10 cellular contexts compared by ENCODE assay signal in the genomic region with DNA sequence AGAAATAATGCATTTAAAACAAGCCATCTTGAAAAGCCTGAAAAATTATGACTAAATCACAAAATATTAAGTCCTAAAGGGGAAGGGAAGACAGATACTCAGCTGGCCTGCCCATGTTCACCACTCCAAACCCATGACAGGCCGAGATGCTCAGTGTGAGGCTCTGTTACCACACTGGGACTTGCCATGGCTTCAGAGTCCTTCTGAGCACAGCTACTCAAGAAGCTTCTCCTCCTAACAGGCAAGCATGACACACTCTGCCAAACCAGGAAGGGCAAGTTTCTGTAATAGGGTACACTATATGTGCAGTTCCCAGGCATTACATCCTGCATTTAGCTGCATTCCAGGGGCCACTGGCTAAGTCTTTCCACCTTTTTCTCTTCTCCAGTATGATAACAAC. TPM values are rescaled to one million over a fixed set of nuclear protein-coding genes. Genes with fewer than 3 reads are reported as not detected.
A peak's percentile ranks its signal among the peaks of the same experiment; 100 is the strongest.
DNase-seq lines count a peak whose midpoint lies in the region; ATAC-seq and TF ChIP-seq lines count a peak whose summit lies in the region.
"Had no signal": no experiment of that assay in that cellular context is flagged by ENCODE, and none has a peak within 500 bp of the region (broad histone marks: within the 10 kb centered on the region; RNA-seq: fewer than 3 reads in every experiment).

No MANE protein-coding gene starts in this region.

- no peak for TF ChIP-seq POLR2A in GM18505 (IDR thresholded peaks at IDR 0.05; ENCODE audit: borderline replicate concordance, extremely low read depth, insufficient read depth, insufficient read length)

- no peaks in the 10 kb centered on the region for H3K4me1 ChIP-seq in SK-N-SH (ENCODE audit: control insufficient read depth in 1 of 2, insufficient read depth in 2 of 2, low read depth in 1 of 2, low read length in 1 of 2)

- no peak for TF ChIP-seq CTCF in SK-N-SH (IDR thresholded peaks at IDR 0.05)

- no peaks in the 10 kb centered on the region for H3F3A ChIP-seq in SK-N-SH (replicated peaks; ENCODE audit: insufficient read depth)

- H2AFZ ChIP-seq in SK-N-SH (ENCODE audit: low read depth), result no peak overlapping the region

- no peak for TF ChIP-seq RAD21 in SK-N-SH (IDR thresholded peaks at IDR 0.05; ENCODE audit: low read length)

- H3K27me3 ChIP-seq in SK-N-SH (ENCODE audit: insufficient read depth), result no peaks in the 10 kb centered on the region; the same call in 1 of the 2 replicates
- H3K27me3 ChIP-seq: ovary had no signal

- POLR2A ChIA-PET in activated naive CD8-positive, alpha-beta T cell treated with anti-CD3 and anti-CD28 coated beads, Interleukin-2, amount 10 ng/mL, durations not matched to agents 7 days and 5 days (lab: Charles Lee), result interaction anchor here (0.7 to 2.2 kb wide), 4 partner anchors 9 to 79 kb away, joined by 3 to 15 read pairs (median 6); no protein-coding TSS in a partner anchor
- POLR2A ChIA-PET in SK-N-SH (lab: Yijun Ruan, JAX), result no interaction called here

- no peak overlapping the region for H3K9ac ChIP-seq in SK-N-SH

- H3K9me3 ChIP-seq in SK-N-SH, result no peaks in the 10 kb centered on the region
- H3K9me3 ChIP-seq: heart left ventricle, ovary had no signal

- H3K4me2 ChIP-seq in SK-N-SH, result no peak overlapping the region

- CTCF ChIA-PET in SK-N-SH (lab: Yijun Ruan, JAX), result interaction anchor here (0.6 to 5.4 kb wide), 40 partner anchors 8 to 583 kb away, joined by 3 to 49 read pairs (median 4); a partner anchor contains a TSS

- H3K27ac ChIP-seq in SK-N-SH (ENCODE audit: low read depth in 2 of 2, low read length in 1 of 2), result no peak overlapping the region
- H3K27ac ChIP-seq: ovary had no signal

- H3K4me3 ChIP-seq in SK-N-SH (ENCODE audit: low read depth in 2 of 2, low read length in 1 of 2), result no peak overlapping the region
- H3K4me3 ChIP-seq: heart left ventricle, ovary had no signal

- H3K36me3 ChIP-seq in SK-N-SH (replicated peaks in 1 of 2; ENCODE audit: control insufficient read depth in 1 of 2, insufficient read depth in 2 of 2, low read length in 1 of 2), result no peaks in the 10 kb centered on the region
- H3K36me3 ChIP-seq: heart left ventricle, ovary had no signal

- no peak overlapping the region for H3K4me3 Mint-ChIP-seq in activated naive CD8-positive, alpha-beta T cell treated with anti-CD3 and anti-CD28 coated beads, Interleukin-2, amount 10 ng/mL, durations not matched to agents 7 days and 5 days

- H3K9me3 Mint-ChIP-seq in activated naive CD8-positive, alpha-beta T cell treated with anti-CD3 and anti-CD28 coated beads, Interleukin-2, amount 10 ng/mL, durations not matched to agents 7 days and 5 days, result no peaks in the 10 kb centered on the region

- no peaks in the 10 kb centered on the region for H3K79me2 ChIP-seq in SK-N-SH (ENCODE audit: insufficient read depth)

- peak overlapping the region; percentile 78 for H3K27ac Mint-ChIP-seq in activated naive CD8-positive, alpha-beta T cell treated with anti-CD3 and anti-CD28 coated beads, Interleukin-2, amount 10 ng/mL, durations not matched to agents 7 days and 5 days

- no peaks in the 10 kb centered on the region for H3K9me2 ChIP-seq in SK-N-SH

- H3K4me1 Mint-ChIP-seq in activated naive CD8-positive, alpha-beta T cell treated with anti-CD3 and anti-CD28 coated beads, Interleukin-2, amount 10 ng/mL, durations not matched to agents 7 days and 5 days, result peaks cover 15% of the 10 kb centered on the region

- H4K20me1 ChIP-seq in SK-N-SH (ENCODE audit: insufficient read depth), result no peaks in the 10 kb centered on the region

- peak; percentile 18 for ATAC-seq in GM18505 (IDR thresholded peaks at IDR 0.05; ENCODE audit: unreplicated experiment)
- ATAC-seq in GM21367 (IDR thresholded peaks at IDR 0.05; ENCODE audit: unreplicated experiment), result peak; percentile 28
- peak; percentile 36 for ATAC-seq in HG03159 (IDR thresholded peaks at IDR 0.05; ENCODE audit: unreplicated experiment)
- ATAC-seq in activated naive CD8-positive, alpha-beta T cell treated with anti-CD3 and anti-CD28 coated beads, Interleukin-2, amount 10 ng/mL, durations not matched to agents 7 days and 5 days (ENCODE audit: low read depth), result peak; percentile 39
- no peak; the same call in 2 of the 3 replicates for ATAC-seq in SK-N-SH treated with all-trans-retinoic acid at 6 μM for 48 hours

- peaks cover 2% of the 10 kb centered on the region for H3K36me3 Mint-ChIP-seq in activated naive CD8-positive, alpha-beta T cell treated with anti-CD3 and anti-CD28 coated beads, Interleukin-2, amount 10 ng/mL, durations not matched to agents 7 days and 5 days

- H3K27me3 Mint-ChIP-seq in activated naive CD8-positive, alpha-beta T cell treated with anti-CD3 and anti-CD28 coated beads, Interleukin-2, amount 10 ng/mL, durations not matched to agents 7 days and 5 days, result peaks cover 2% of the 10 kb centered on the region

- 22% methylated on average over 1 of the region's 1 CpG for WGBS in SK-N-SH (ENCODE audit: low lambda C conversion rate)

- no peak for DNase-seq in activated naive CD8-positive, alpha-beta T cell treated with anti-CD3 and anti-CD28 coated beads, Interleukin-2, amount 10 ng/mL, durations not matched to agents 7 days and 5 days
- DNase-seq in NCI-H1048 (lab: John Stamatoyannopoulos, UW) (no peak), NCI-H774 (lab: John Stamatoyannopoulos, UW) (no peak), SK-N-SH (no peak)

- no peak for TF ChIP-seq EP300 in SK-N-SH (IDR thresholded peaks at IDR 0.05; ENCODE audit: borderline replicate concordance in 1 of 2, low read depth in 1 of 2, low read length in 1 of 2)

TF ChIP-seq in SK-N-SH, 30 proteins besides CTCF, POLR2A, EP300 and RAD21:
- no peak for TF ChIP-seq MXI1 (IDR thresholded peaks at IDR 0.05; ENCODE audit: low read depth, low read length)
- no peak for TF ChIP-seq POLR2AphosphoS5 (IDR thresholded peaks at IDR 0.05; ENCODE audit: low read depth, low read length)
- TF ChIP-seq, protein P1, sequence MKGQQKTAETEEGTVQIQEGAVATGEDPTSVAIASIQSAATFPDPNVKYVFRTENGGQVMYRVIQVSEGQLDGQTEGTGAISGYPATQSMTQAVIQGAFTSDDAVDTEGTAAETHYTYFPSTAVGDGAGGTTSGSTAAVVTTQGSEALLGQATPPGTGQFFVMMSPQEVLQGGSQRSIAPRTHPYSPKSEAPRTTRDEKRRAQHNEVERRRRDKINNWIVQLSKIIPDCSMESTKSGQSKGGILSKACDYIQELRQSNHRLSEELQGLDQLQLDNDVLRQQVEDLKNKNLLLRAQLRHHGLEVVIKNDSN (IDR thresholded peaks at IDR 0.05; ENCODE audit: borderline replicate concordance, low read depth), result no peak
- TF ChIP-seq, protein P2, sequence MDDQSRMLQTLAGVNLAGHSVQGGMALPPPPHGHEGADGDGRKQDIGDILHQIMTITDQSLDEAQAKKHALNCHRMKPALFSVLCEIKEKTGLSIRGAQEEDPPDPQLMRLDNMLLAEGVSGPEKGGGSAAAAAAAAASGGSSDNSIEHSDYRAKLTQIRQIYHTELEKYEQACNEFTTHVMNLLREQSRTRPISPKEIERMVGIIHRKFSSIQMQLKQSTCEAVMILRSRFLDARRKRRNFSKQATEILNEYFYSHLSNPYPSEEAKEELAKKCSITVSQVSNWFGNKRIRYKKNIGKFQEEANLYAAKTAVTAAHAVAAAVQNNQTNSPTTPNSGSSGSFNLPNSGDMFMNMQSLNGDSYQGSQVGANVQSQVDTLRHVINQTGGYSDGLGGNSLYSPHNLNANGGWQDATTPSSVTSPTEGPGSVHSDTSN (IDR thresholded peaks at IDR 0.05), result no peak
- TF ChIP-seq TEAD4 (IDR thresholded peaks at IDR 0.05; ENCODE audit: borderline replicate concordance, insufficient read depth), result no peak
- TF ChIP-seq TCF12 (IDR thresholded peaks at IDR 0.05), result no peak
- TF ChIP-seq GATA2 (CRISPR knock-in tag; IDR thresholded peaks at IDR 0.05), result no peak
- no peak for TF ChIP-seq FOXJ3 (CRISPR knock-in tag; IDR thresholded peaks at IDR 0.05)

TF ChIP-seq in SK-N-SH treated with all-trans-retinoic acid at 6 μM for 48 hours, 23 proteins besides CTCF, POLR2A, EP300 and RAD21:
- TF ChIP-seq SNAI2 (CRISPR knock-in tag; IDR thresholded peaks at IDR 0.05) (no peak), PPARA (CRISPR knock-in tag; IDR thresholded peaks at IDR 0.05; ENCODE audit: borderline replicate concordance) (no peak), TCF4 (CRISPR knock-in tag; IDR thresholded peaks at IDR 0.05; ENCODE audit: borderline replicate concordance) (no peak), ZNF70 (CRISPR knock-in tag; IDR thresholded peaks at IDR 0.05) (no peak), ZFP3 (CRISPR knock-in tag; IDR thresholded peaks at IDR 0.05) (no peak), RARB (CRISPR knock-in tag; IDR thresholded peaks at IDR 0.05) (no peak)
- TF ChIP-seq, protein P3, sequence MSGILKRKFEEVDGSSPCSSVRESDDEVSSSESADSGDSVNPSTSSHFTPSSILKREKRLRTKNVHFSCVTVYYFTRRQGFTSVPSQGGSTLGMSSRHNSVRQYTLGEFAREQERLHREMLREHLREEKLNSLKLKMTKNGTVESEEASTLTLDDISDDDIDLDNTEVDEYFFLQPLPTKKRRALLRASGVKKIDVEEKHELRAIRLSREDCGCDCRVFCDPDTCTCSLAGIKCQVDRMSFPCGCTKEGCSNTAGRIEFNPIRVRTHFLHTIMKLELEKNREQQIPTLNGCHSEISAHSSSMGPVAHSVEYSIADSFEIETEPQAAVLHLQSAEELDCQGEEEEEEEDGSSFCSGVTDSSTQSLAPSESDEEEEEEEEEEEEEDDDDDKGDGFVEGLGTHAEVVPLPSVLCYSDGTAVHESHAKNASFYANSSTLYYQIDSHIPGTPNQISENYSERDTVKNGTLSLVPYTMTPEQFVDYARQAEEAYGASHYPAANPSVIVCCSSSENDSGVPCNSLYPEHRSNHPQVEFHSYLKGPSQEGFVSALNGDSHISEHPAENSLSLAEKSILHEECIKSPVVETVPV (CRISPR knock-in tag; IDR thresholded peaks at IDR 0.05), result no peak
TF ChIP-seq in SK-N-SH treated with all-trans-retinoic acid at 6 μM for 48 hours: peak in this region for 0.

RNA-seq across cellular contexts. Expression of a gene that starts 34.0 kb away (rescaled TPM):
- 1 to 10 TPM; 4.3 to 5.3 TPM for total RNA-seq in activated naive CD8-positive, alpha-beta T cell treated with anti-CD3 and anti-CD28 coated beads, Interleukin-2, amount 10 ng/mL, durations not matched to agents 7 days and 5 days
- not detected in 2 replicates for polyA plus RNA-seq in SK-N-SH (2012; rRNA removed)
- polyA plus RNA-seq in SK-N-SH (2012; cell fraction: cytosol; rRNA removed), result not detected in 2 replicates
- polyA plus RNA-seq in SK-N-SH (2012; cell fraction: nucleus; rRNA removed), result not detected in 2 replicates
